In genomic region chr7:65006094-65006992, GRCh38 we compare ENCODE assay signal across 8 cellular contexts. TPM values are rescaled to one million over a fixed set of nuclear protein-coding genes. Genes with fewer than 3 reads are reported as not detected.
DNase-seq lines count a peak whose midpoint lies in the region; ATAC-seq, FAIRE-seq and TF ChIP-seq lines count a peak whose summit lies in the region.

ERV3-1 (minus strand) TSS chr7:65006687; CDS start chr7:64993026, 13,661 bp downstream.

- peak within 1 kb of the TSS; percentile 94 for H3K27ac ChIP-seq in BLaER1
- H3K27ac ChIP-seq in HepG2 (ENCODE audit: extremely low read length, insufficient read depth, low read length), result peak within 1 kb of the TSS; percentile 90

- TF ChIP-seq RAD21 in HepG2 (CRISPR knock-in tag; IDR thresholded peaks at IDR 0.05), result no peak

- H3K36me3 ChIP-seq in BLaER1 (peaks cover 38% of the 10 kb centered on the region), HepG2 (replicated peaks in 1 of 2; ENCODE audit: control insufficient read depth in 1 of 2, insufficient read depth in 2 of 2, low read length in 2 of 2) (peaks cover 0 to 4% of the 10 kb centered on the region in 2 experiments; a peak in 3 of 5 replicates)

- DNase-seq in NCI-H748 (lab: John Stamatoyannopoulos, UW; ENCODE audit: unreplicated experiment), result peak; percentile 98
- DNase-seq in activated CD4-positive, alpha-beta T cell treated with anti-CD3 and anti-CD28 coated beads, Interleukin-2, amount 50 U/mL, for 24 hours (ENCODE audit: low read depth in 1 of 2, low spot score in 1 of 2), result peak; percentile 70 to 93
- DNase-seq in dermis microvascular lymphatic vessel endothelial cell (ENCODE audit: low read depth in 2 of 2), result peak; percentile 88 to 96
- DNase-seq in HepG2 (ENCODE audit: low spot score), result peak; percentile 97
- DNase-seq in stimulated activated CD4-positive, alpha-beta T cell treated with anti-CD3 and anti-CD28 coated beads, Interleukin-4, amount 100 ng/mL, for 1 hour, result peak; percentile 87

- peak within 1 kb of the TSS; percentile 88 for H3K4me2 ChIP-seq in BLaER1
- peak within 1 kb of the TSS; percentile 84 for H3K4me2 ChIP-seq in HepG2 (ENCODE audit: low read depth, low read length)

- in situ Hi-C loops in HepG2 (cut with HindIII; ENCODE audit: extremely low pct_ligation_motif_present, low pct_unique_long_range_greater_than_20kb), result no loop called here

- H3K9me3 ChIP-seq in BLaER1, result peaks cover 41% of the 10 kb centered on the region
- no peaks in the 10 kb centered on the region for H3K9me3 ChIP-seq in HepG2 (ENCODE audit: low read length)

- TF ChIP-seq CTCF in HepG2 (CRISPR knock-in tag; IDR thresholded peaks at IDR 0.05), result no peak

- under 1% methylated on average over 11 of the region's 33 CpGs for WGBS in HepG2 (ENCODE audit: low lambda C conversion rate)

- H3K27me3 ChIP-seq in BLaER1 (no peaks in the 10 kb centered on the region), HepG2 (ENCODE audit: control insufficient read depth in 1 of 2, insufficient read depth in 2 of 2, low read length in 2 of 2) (no peaks in the 10 kb centered on the region; a peak in 3 of 5 replicates)

- TSS peak; percentile 55 for BruUV-seq in HepG2 (replicated peaks; lab: Mats Ljungman, UMichigan)

- H3K4me1 ChIP-seq in BLaER1 (peaks cover 14% of the 10 kb centered on the region), HepG2 (ENCODE audit: insufficient read depth, low read length) (peaks cover 52% of the 10 kb centered on the region)

- H4K20me1 ChIP-seq in BLaER1, result no peaks in the 10 kb centered on the region
- peaks cover 5% of the 10 kb centered on the region; the same call in 1 of the 2 replicates for H4K20me1 ChIP-seq in HepG2 (ENCODE audit: insufficient read depth, low read length)

- ATAC-seq in GM19324 (IDR thresholded peaks at IDR 0.05; ENCODE audit: low FRiP score, unreplicated experiment), result peak; percentile 100
- ATAC-seq in HG03469 (IDR thresholded peaks at IDR 0.05; ENCODE audit: unreplicated experiment), result peak; percentile 99
- ATAC-seq in HepG2, result peak; percentile 98

- TF ChIP-seq EP300 in HepG2 (IDR thresholded peaks at IDR 0.05; ENCODE audit: low read depth in 2 of 2, low read length in 2 of 2), result no peak
- no peak for TF ChIP-seq EP300 in HepG2 (CRISPR knock-in tag; IDR thresholded peaks at IDR 0.05; ENCODE audit: borderline replicate concordance)

- peaks cover 53% of the 10 kb centered on the region for H3K79me2 ChIP-seq in HepG2 (ENCODE audit: insufficient read depth, low read length)

- CTCF ChIA-PET in HepG2 (lab: Yijun Ruan, JAX; ENCODE audit: low intra/inter-chr PET ratio, low total read pairs), result no interaction called here

- POLR2A ChIA-PET in HepG2 (lab: Yijun Ruan, JAX), result interaction anchor here (0.8 to 5.2 kb wide), 22 partner anchors 9 to 469 kb away, joined by 3 to 68 read pairs (median 4); partner anchors contain the start of genes ZNF117 and ZNF273

- FAIRE-seq in HepG2 (lab: Jason Lieb, UNC), result peak; percentile 94

- peak; percentile 93 to 96 for TF ChIP-seq POLR2A in HepG2 (IDR thresholded peaks at IDR 0.05; ENCODE audit: insufficient read depth in 1 of 2, low read depth in 2 of 2, low read length in 2 of 2)

- peak within 1 kb of the TSS; percentile 96 for H3K9ac ChIP-seq in BLaER1
- peak within 1 kb of the TSS; percentile 94 for H3K9ac ChIP-seq in HepG2 (ENCODE audit: insufficient read depth, low read depth, low read length)

- H3K4me3 ChIP-seq in BLaER1 (peak within 1 kb of the TSS; percentile 90), HepG2 (replicated peaks in 1 of 3; ENCODE audit: insufficient read depth in 1 of 3, low read depth in 2 of 3, low read length in 3 of 3) (peak within 1 kb of the TSS; percentile 93 to 97 (median 93))

- intact Hi-C loops in HepG2 (cut with micrococcal nuclease; ENCODE audit: unreplicated experiment), result no loop called here

- H2AFZ ChIP-seq in HepG2 (ENCODE audit: low read length), result no peak within 1 kb of the TSS

TF ChIP-seq in HepG2, 621 proteins besides CTCF, POLR2A, EP300 and RAD21 (continues in another document):
- no peak for TF ChIP-seq ZSCAN22 (CRISPR knock-in tag; IDR thresholded peaks at IDR 0.05)
- TF ChIP-seq ZNF24 (IDR thresholded peaks at IDR 0.05), result no peak
- TF ChIP-seq ZNF609 (CRISPR knock-in tag; IDR thresholded peaks at IDR 0.05; ENCODE audit: borderline replicate concordance), result peak; percentile 59; the same call in 1 of the 2 replicates
- TF ChIP-seq GRHL1 (CRISPR knock-in tag; conservative IDR thresholded peaks at IDR 0.05), result no peak
- TF ChIP-seq ZFX (CRISPR knock-in tag; IDR thresholded peaks at IDR 0.05; ENCODE audit: low read depth), result peak; percentile 96
- peak; percentile 79 for TF ChIP-seq JARID2 (CRISPR knock-in tag; IDR thresholded peaks at IDR 0.05; ENCODE audit: insufficient replicate concordance)
- TF ChIP-seq MXI1 (IDR thresholded peaks at IDR 0.05; ENCODE audit: borderline replicate concordance, low read depth, low read length), result peak; percentile 33; the same call in 1 of the 3 replicates
- TF ChIP-seq KDM3A (CRISPR knock-in tag; IDR thresholded peaks at IDR 0.05; ENCODE audit: low read depth), result no peak
- TF ChIP-seq ZMAT3 (CRISPR knock-in tag; conservative IDR thresholded peaks at IDR 0.05), result peak; percentile 69; the same call in 1 of the 2 replicates

RNA-seq across cellular contexts. Expression of gene ERV3-1, which starts in this region (rescaled TPM):
- total RNA-seq in dermis microvascular lymphatic vessel endothelial cell (2.3 and 4.6 TPM in 2 replicates), HepG2 (2016; rRNA removed; fragmentation: Illumina TruSeq; extraction: Trizol) (12.0 and 20.4 TPM in 2 replicates)
- 4.2 and 5.2 TPM in 2 replicates for total RNA-seq in HepG2 (2016; cell fraction: cytosol; rRNA removed; fragmentation: Illumina TruSeq; extraction: Trizol; ENCODE audit: low read depth)
- 11.8 and 20.6 TPM in 2 replicates for total RNA-seq in HepG2 (2016; cell fraction: insoluble cytoplasmic fraction; rRNA removed; fragmentation: Illumina TruSeq; extraction: Trizol)
- 10.8 and 11.0 TPM in 2 replicates for total RNA-seq in HepG2 (2016; cell fraction: membrane; rRNA removed; fragmentation: Illumina TruSeq; extraction: Trizol)
- 43.8 and 47.3 TPM in 2 replicates for total RNA-seq in HepG2 (2016; cell fraction: nucleus; rRNA removed; fragmentation: Illumina TruSeq; extraction: Trizol)
- 86.3 and 91.5 TPM in 2 replicates for polyA plus RNA-seq in HepG2 (2011; rRNA removed)
- polyA plus RNA-seq in HepG2 (2011; cell fraction: cytosol; rRNA removed), result 34.9 and 51.4 TPM in 2 replicates
- 133 and 172 TPM in 2 replicates for polyA plus RNA-seq in HepG2 (2011; cell fraction: nucleus; rRNA removed)
- 61.3 and 79.8 TPM in 2 replicates for polyA plus RNA-seq in HepG2 (2012)
- polyA plus RNA-seq in HepG2 (2016; cell fraction: cytosol; fragmentation: Illumina TruSeq; extraction: Trizol; ENCODE audit: low read depth), result 4.3 and 5.7 TPM in 2 replicates
- 11.4 and 12.5 TPM in 2 replicates for polyA plus RNA-seq in HepG2 (2016; cell fraction: insoluble cytoplasmic fraction; fragmentation: Illumina TruSeq; extraction: Trizol; ENCODE audit: low read depth)
- polyA plus RNA-seq in HepG2 (2016; cell fraction: membrane; fragmentation: Illumina TruSeq; extraction: Trizol; ENCODE audit: low read depth), result 5.7 and 11.4 TPM in 2 replicates
- polyA plus RNA-seq in HepG2 (2016; cell fraction: nucleus; fragmentation: Illumina TruSeq; extraction: Trizol; ENCODE audit: insufficient read depth, low read depth), result 43.2 and 50.3 TPM in 2 replicates
- polyA minus RNA-seq in HepG2 (2011; rRNA and poly(A)+ RNA removed; ENCODE audit: low replicate concordance), result 3.1 and 62.8 TPM in 2 replicates
- polyA minus RNA-seq in HepG2 (2011; cell fraction: cytosol; rRNA and poly(A)+ RNA removed), result 25.1 and 31.4 TPM in 2 replicates
- polyA minus RNA-seq in HepG2 (2011; cell fraction: nucleus; rRNA and poly(A)+ RNA removed), result 275 and 346 TPM in 2 replicates

Comparison
In these comparisons a context has a peak if more than half of its experiments do, and no peak if none do; other contexts are left out.
1. Peak in every context shown above with its lines: DNase-seq, ATAC-seq, H3K4me3 ChIP-seq and H3K27ac ChIP-seq.